Comparison of ENCODE assay signal across 10 cellular contexts in genomic region chr15:29570931-29571727, GRCh38.
DNase-seq lines count a peak whose midpoint lies in the region; ATAC-seq, FAIRE-seq and TF ChIP-seq lines count a peak whose summit lies in the region.
"Had no signal": no experiment of that assay in that cellular context is flagged by ENCODE, and none has a peak within 500 bp of the region (broad histone marks: within the 10 kb centered on the region; RNA-seq: fewer than 3 reads in every experiment).

No MANE protein-coding gene starts in this region.

- no peaks in the 10 kb centered on the region for H3K9me1 ChIP-seq in endothelial cell of umbilical vein (replicated peaks; ENCODE audit: control insufficient read depth, extremely low read depth, insufficient read depth, low read length)

- BruUV-seq in endothelial cell of umbilical vein (replicated peaks; lab: Mats Ljungman, UMichigan) = no TSS peak

- no peak for TF ChIP-seq POLR2A in endothelial cell of umbilical vein (IDR thresholded peaks at IDR 0.05; ENCODE audit: low read depth, low read length)

- DNase-seq in NCI-H1417 (lab: John Stamatoyannopoulos, UW) = peak; percentile 26 to 86 (median 84)
- DNase-seq in NCI-H1417 treated with DMSO at 0.1 percent for 48 hours (lab: John Stamatoyannopoulos, UW) = no peak
- DNase-seq in NCI-H526 (lab: John Stamatoyannopoulos, UW) = peak; percentile 21 to 83
- peak; percentile 38 for DNase-seq in endothelial cell of umbilical vein (ENCODE audit: low read depth, low spot score)
- no peak for DNase-seq in natural killer cell

- no peak overlapping the region for H3K27ac ChIP-seq in endothelial cell of umbilical vein (ENCODE audit: insufficient read depth, low read depth, low read length)
- H3K27ac ChIP-seq: SK-N-MC, skin epidermis had no signal

- dilution Hi-C loops in endothelial cell of umbilical vein (cut with MboI; ENCODE audit: extremely low pct_ligation_motif_present, low sequenced_read_pairs) = no loop called here

- no peaks in the 10 kb centered on the region for H3K36me3 ChIP-seq in endothelial cell of umbilical vein (ENCODE audit: control insufficient read depth in 2 of 2, extremely low read depth in 1 of 2, insufficient read depth in 2 of 2, low read length in 2 of 2)

- peak overlapping the region; percentile 58 for H3K4me3 Mint-ChIP-seq in natural killer cell

- no peaks in the 10 kb centered on the region for H4K20me1 ChIP-seq in endothelial cell of umbilical vein (replicated peaks; ENCODE audit: control insufficient read depth, extremely low read depth, insufficient read depth, low read length)

- H3K4me1 ChIP-seq in endothelial cell of umbilical vein (ENCODE audit: control insufficient read depth, extremely low read depth, insufficient read depth, low read length) = peaks cover 12% of the 10 kb centered on the region

- H3K4me2 ChIP-seq in endothelial cell of umbilical vein (ENCODE audit: insufficient read depth, low read length) = peak overlapping the region; percentile 25

- peaks cover 50 to 65% of the 10 kb centered on the region in 2 experiments for H3K27me3 ChIP-seq in endothelial cell of umbilical vein (ENCODE audit: control insufficient read depth in 2 of 2, insufficient read depth in 2 of 2, low read length in 2 of 2)

- peaks cover 6% of the 10 kb centered on the region for H3K36me3 Mint-ChIP-seq in natural killer cell

- peak overlapping the region; percentile 34 for H2AFZ ChIP-seq in endothelial cell of umbilical vein (ENCODE audit: low read depth, low read length)

- no peak for TF ChIP-seq CTCF in endothelial cell of umbilical vein (IDR thresholded peaks at IDR 0.05; ENCODE audit: extremely low read depth in 1 of 2, insufficient read depth in 1 of 2, low read depth in 1 of 2, low read length in 2 of 2)
- no peak for TF ChIP-seq CTCF in natural killer cell (IDR thresholded peaks at IDR 0.05)

- H3K9me3 ChIP-seq in endothelial cell of umbilical vein (replicated peaks; ENCODE audit: control insufficient read depth, insufficient read depth, low read length) = no peaks in the 10 kb centered on the region

- H3K9ac ChIP-seq in endothelial cell of umbilical vein (replicated peaks; ENCODE audit: extremely low read depth, insufficient read depth, low read length) = no peak overlapping the region

- H3K4me1 Mint-ChIP-seq in natural killer cell = peaks cover 0 to 7% of the 10 kb centered on the region in 2 donors

- ATAC-seq in natural killer cell (no peak), HG03354 (IDR thresholded peaks at IDR 0.05; ENCODE audit: poor library complexity, severe bottlenecking, unreplicated experiment) (no peak), HG03039 (IDR thresholded peaks at IDR 0.05; ENCODE audit: unreplicated experiment) (no peak), HG02763 (IDR thresholded peaks at IDR 0.05; ENCODE audit: unreplicated experiment) (no peak)

- H3K27me3 Mint-ChIP-seq in natural killer cell (ENCODE audit: low read depth in 2 of 2) = peaks cover 50 to 76% of the 10 kb centered on the region in 2 donors

- no peaks in the 10 kb centered on the region for H3K79me2 ChIP-seq in endothelial cell of umbilical vein (ENCODE audit: control insufficient read depth, insufficient read depth, low read length)

- POLR2A ChIA-PET in endothelial cell of umbilical vein (lab: Charles Lee) = no interaction called here

- CTCF ChIA-PET in endothelial cell of umbilical vein (lab: Charles Lee) = no interaction called here

- no peak overlapping the region for H3K27ac Mint-ChIP-seq in natural killer cell

- H3K9me3 Mint-ChIP-seq in natural killer cell = no peaks in the 10 kb centered on the region

- no peak for FAIRE-seq in endothelial cell of umbilical vein (lab: Jason Lieb, UNC)

- intact Hi-C loops in endothelial cell of umbilical vein (cut with micrococcal nuclease) (no loop called here), natural killer cell (cut with micrococcal nuclease) (no loop called here)

- H3K4me3 ChIP-seq in endothelial cell of umbilical vein (replicated peaks in 1 of 3; ENCODE audit: insufficient read depth in 1 of 3, low read depth in 1 of 3, low read length in 3 of 3) = peak overlapping the region in 1 of 3 experiments; percentile 34
- H3K4me3 ChIP-seq: SK-N-MC had no signal

TF ChIP-seq in endothelial cell of umbilical vein, 7 proteins besides CTCF, POLR2A, EP300 and RAD21:
- TF ChIP-seq FOS (IDR thresholded peaks at IDR 0.05; ENCODE audit: borderline replicate concordance, insufficient read depth, low read length) (no peak), POLR2AphosphoS5 (IDR thresholded peaks at IDR 0.05; ENCODE audit: insufficient read depth, low read depth, low read length) (no peak), MYC (IDR thresholded peaks at IDR 0.05; ENCODE audit: low read depth, low read length) (no peak)
TF ChIP-seq in endothelial cell of umbilical vein: peak in this region for 0.

Comparison
In these comparisons a context has a peak if more than half of its experiments do, and no peak if none do; other contexts are left out.
1. DNase-seq: peak in NCI-H1417 (3 of 3), NCI-H526 (2 of 2) and endothelial cell of umbilical vein (single experiment); none in NCI-H1417 treated with DMSO at 0.1 percent for 48 hours (single experiment) and natural killer cell (single experiment).